In the genomic region with DNA sequence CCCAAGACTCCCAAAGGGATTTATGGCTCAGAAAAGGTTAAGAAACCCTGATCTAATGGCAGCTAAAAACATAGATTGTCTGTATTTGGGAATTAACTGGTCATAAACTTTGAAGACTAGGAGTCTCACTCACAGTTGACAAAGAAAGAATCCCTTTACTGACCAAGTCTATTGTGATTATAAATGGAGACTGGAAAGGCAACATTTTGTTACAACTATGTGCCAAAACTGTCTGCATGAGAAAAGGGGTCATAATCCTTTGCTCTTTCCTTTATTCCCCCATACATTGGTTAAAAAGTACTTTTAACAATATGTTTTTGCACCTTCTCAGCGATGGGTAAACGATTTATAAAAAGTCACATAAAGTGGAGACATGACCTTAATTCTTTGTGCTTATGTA, we compare ENCODE assay signal across 27 cellular contexts.
"Had no signal": no experiment of that assay in that cellular context is flagged by ENCODE, and none has a peak within 500 bp of the region (broad histone marks: within the 10 kb centered on the region; RNA-seq: fewer than 3 reads in every experiment).

No MANE protein-coding gene starts in this region.

- H3K36me3 ChIP-seq: stomach, suprapubic skin, thoracic aorta, thyroid gland, tibial artery, tibial nerve, transverse colon, upper lobe of left lung, upper lobe of right lung, uterus, vagina had no signal

- H3K4me1 ChIP-seq: testis, thyroid gland, tibial artery, tibial nerve, transverse colon, upper lobe of left lung, upper lobe of right lung, uterus, vagina had no signal

- ATAC-seq: stimulated activated effector memory CD8-positive, alpha-beta T cell treated with anti-CD3 and anti-CD28 coated beads, Interleukin-12 subunit alpha, Interleukin-12 subunit beta, amount 100 ng/mL, for 72 hours; stimulated activated memory B cell treated with anti-CD40 and anti-IgM and Interleukin-4, amounts not matched to agents 10 μg/mL and 1 μg/mL and 100 μg/mL, for 72 hours; stimulated activated naive B cell treated with anti-CD40 and anti-IgM and Interleukin-4, amounts not matched to agents 10 μg/mL and 1 μg/mL and 100 μg/mL, for 72 hours; stimulated activated naive CD8-positive, alpha-beta T cell treated with anti-CD3 and anti-CD28 coated beads, Interleukin-15, amount 100 ng/mL, for 72 hours; stimulated activated naive CD8-positive, alpha-beta T cell treated with anti-CD3 and anti-CD28 coated beads, Interleukin-15, Interleukin-2, amounts not matched to agents 100 U/mL and 50 U/mL, for 24 hours; upper lobe of right lung had no signal

- H3K27ac Mint-ChIP-seq: stimulated activated effector memory CD8-positive, alpha-beta T cell treated with anti-CD3 and anti-CD28 coated beads, Interleukin-12 subunit alpha, Interleukin-12 subunit beta, amount 100 ng/mL, for 72 hours; stimulated activated memory B cell treated with anti-CD40 and anti-IgM and Interleukin-4, amounts not matched to agents 10 μg/mL and 1 μg/mL and 100 μg/mL, for 72 hours; stimulated activated naive B cell treated with anti-CD40 and anti-IgM and Interleukin-4, amounts not matched to agents 10 μg/mL and 1 μg/mL and 100 μg/mL, for 72 hours; stimulated activated naive CD8-positive, alpha-beta T cell treated with anti-CD3 and anti-CD28 coated beads, Interleukin-15, amount 100 ng/mL, for 72 hours; stimulated activated naive CD8-positive, alpha-beta T cell treated with anti-CD3 and anti-CD28 coated beads, Interleukin-15, Interleukin-2, amounts not matched to agents 100 ng/mL and 50 ng/mL, for 24 hours; type B pancreatic cell had no signal

- H3K27me3 ChIP-seq: stomach, suprapubic skin, testis, thyroid gland, tibial artery, tibial nerve, transverse colon, upper lobe of left lung, upper lobe of right lung, uterus, vagina had no signal

- H3K27me3 Mint-ChIP-seq: stimulated activated memory B cell treated with anti-CD40 and anti-IgM and Interleukin-4, amounts not matched to agents 10 μg/mL and 1 μg/mL and 100 μg/mL, for 72 hours; stimulated activated naive CD8-positive, alpha-beta T cell treated with anti-CD3 and anti-CD28 coated beads, Interleukin-15, amount 100 ng/mL, for 72 hours; stimulated activated naive CD8-positive, alpha-beta T cell treated with anti-CD3 and anti-CD28 coated beads, Interleukin-15, Interleukin-2, amounts not matched to agents 100 ng/mL and 50 ng/mL, for 24 hours had no signal

- H3K9me3 Mint-ChIP-seq: stimulated activated effector memory CD8-positive, alpha-beta T cell treated with anti-CD3 and anti-CD28 coated beads, Interleukin-12 subunit alpha, Interleukin-12 subunit beta, amount 100 ng/mL, for 72 hours; stimulated activated memory B cell treated with anti-CD40 and anti-IgM and Interleukin-4, amounts not matched to agents 10 μg/mL and 1 μg/mL and 100 μg/mL, for 72 hours; stimulated activated naive B cell treated with anti-CD40 and anti-IgM and Interleukin-4, amounts not matched to agents 10 μg/mL and 1 μg/mL and 100 μg/mL, for 72 hours; stimulated activated naive CD8-positive, alpha-beta T cell treated with anti-CD3 and anti-CD28 coated beads, Interleukin-15, amount 100 ng/mL, for 72 hours; stimulated activated naive CD8-positive, alpha-beta T cell treated with anti-CD3 and anti-CD28 coated beads, Interleukin-15, Interleukin-2, amounts not matched to agents 100 ng/mL and 50 ng/mL, for 24 hours; type B pancreatic cell had no signal

- H3K36me3 Mint-ChIP-seq: stimulated activated effector memory CD8-positive, alpha-beta T cell treated with anti-CD3 and anti-CD28 coated beads, Interleukin-12 subunit alpha, Interleukin-12 subunit beta, amount 100 ng/mL, for 72 hours; stimulated activated memory B cell treated with anti-CD40 and anti-IgM and Interleukin-4, amounts not matched to agents 10 μg/mL and 1 μg/mL and 100 μg/mL, for 72 hours; stimulated activated naive B cell treated with anti-CD40 and anti-IgM and Interleukin-4, amounts not matched to agents 10 μg/mL and 1 μg/mL and 100 μg/mL, for 72 hours; type B pancreatic cell had no signal

- H3K9me3 ChIP-seq: stomach, suprapubic skin, testis, thoracic aorta, thyroid gland, tibial artery, tibial nerve, transverse colon, upper lobe of left lung, upper lobe of right lung, uterus, vagina had no signal

- H3K27ac ChIP-seq: stomach, suprapubic skin, testis, thoracic aorta, thyroid gland, tibial artery, tibial nerve, transverse colon, upper lobe of left lung, upper lobe of right lung, uterus, vagina had no signal

- H3K4me3 Mint-ChIP-seq: stimulated activated effector memory CD8-positive, alpha-beta T cell treated with anti-CD3 and anti-CD28 coated beads, Interleukin-12 subunit alpha, Interleukin-12 subunit beta, amount 100 ng/mL, for 72 hours; stimulated activated memory B cell treated with anti-CD40 and anti-IgM and Interleukin-4, amounts not matched to agents 10 μg/mL and 1 μg/mL and 100 μg/mL, for 72 hours; stimulated activated naive B cell treated with anti-CD40 and anti-IgM and Interleukin-4, amounts not matched to agents 10 μg/mL and 1 μg/mL and 100 μg/mL, for 72 hours; stimulated activated naive CD8-positive, alpha-beta T cell treated with anti-CD3 and anti-CD28 coated beads, Interleukin-15, amount 100 ng/mL, for 72 hours; stimulated activated naive CD8-positive, alpha-beta T cell treated with anti-CD3 and anti-CD28 coated beads, Interleukin-15, Interleukin-2, amounts not matched to agents 100 ng/mL and 50 ng/mL, for 24 hours; type B pancreatic cell had no signal

- H3K4me3 ChIP-seq: stomach, suprapubic skin, testis, thoracic aorta, thyroid gland, tibial artery, tibial nerve, transverse colon, upper lobe of left lung, upper lobe of right lung, uterus, vagina had no signal

- H3K4me1 Mint-ChIP-seq: stimulated activated effector memory CD8-positive, alpha-beta T cell treated with anti-CD3 and anti-CD28 coated beads, Interleukin-12 subunit alpha, Interleukin-12 subunit beta, amount 100 ng/mL, for 72 hours; stimulated activated memory B cell treated with anti-CD40 and anti-IgM and Interleukin-4, amounts not matched to agents 10 μg/mL and 1 μg/mL and 100 μg/mL, for 72 hours; stimulated activated naive B cell treated with anti-CD40 and anti-IgM and Interleukin-4, amounts not matched to agents 10 μg/mL and 1 μg/mL and 100 μg/mL, for 72 hours; stimulated activated naive CD8-positive, alpha-beta T cell treated with anti-CD3 and anti-CD28 coated beads, Interleukin-15, amount 100 ng/mL, for 72 hours had no signal

- DNase-seq: stimulated activated CD4-positive, alpha-beta T cell treated with anti-CD3 and anti-CD28 coated beads, Interleukin-2, amount 100 ng/mL, for 48 hours; stimulated activated CD4-positive, alpha-beta T cell treated with anti-CD3 and anti-CD28 coated beads, Interleukin-4, amount 100 ng/mL, for 1 hour; stimulated activated CD4-positive, alpha-beta T cell treated with anti-CD3 and anti-CD28 coated beads, Interleukin-4, amount 100 ng/mL, for 24 hours; stimulated activated CD4-positive, alpha-beta T cell treated with anti-CD3 and anti-CD28 coated beads, Interleukin-4, amount 100 ng/mL, for 4 hours; stimulated activated CD8-positive, alpha-beta memory T cell treated with anti-CD3 and anti-CD28 coated beads, Interleukin-4, amount 100 ng/mL, for 48 hours; stimulated activated naive B cell treated with anti-CD40 and anti-IgM and Interleukin-4, amounts not matched to agents 10 μg/mL and 1 μg/mL and 100 μg/mL, for 72 hours; stimulated activated naive CD4-positive, alpha-beta T cell; stimulated activated naive CD4-positive, alpha-beta T cell treated with Interleukin-2 at 50 U/mL for 16 hours; stimulated activated naive CD8-positive, alpha-beta T cell treated with anti-CD3 and anti-CD28 coated beads, Interleukin-15, amount 100 ng/mL, for 72 hours; stimulated activated naive CD8-positive, alpha-beta T cell treated with anti-CD3 and anti-CD28 coated beads, Interleukin-15, Interleukin-2, amounts not matched to agents 100 U/mL and 50 U/mL, for 24 hours; stomach; substantia nigra; testis; thyroid gland; tibial artery; transverse colon; upper lobe of left lung; upper lobe of right lung; uterus had no signal
